ENCODE assay signal across 8 cellular contexts in the genomic region with DNA sequence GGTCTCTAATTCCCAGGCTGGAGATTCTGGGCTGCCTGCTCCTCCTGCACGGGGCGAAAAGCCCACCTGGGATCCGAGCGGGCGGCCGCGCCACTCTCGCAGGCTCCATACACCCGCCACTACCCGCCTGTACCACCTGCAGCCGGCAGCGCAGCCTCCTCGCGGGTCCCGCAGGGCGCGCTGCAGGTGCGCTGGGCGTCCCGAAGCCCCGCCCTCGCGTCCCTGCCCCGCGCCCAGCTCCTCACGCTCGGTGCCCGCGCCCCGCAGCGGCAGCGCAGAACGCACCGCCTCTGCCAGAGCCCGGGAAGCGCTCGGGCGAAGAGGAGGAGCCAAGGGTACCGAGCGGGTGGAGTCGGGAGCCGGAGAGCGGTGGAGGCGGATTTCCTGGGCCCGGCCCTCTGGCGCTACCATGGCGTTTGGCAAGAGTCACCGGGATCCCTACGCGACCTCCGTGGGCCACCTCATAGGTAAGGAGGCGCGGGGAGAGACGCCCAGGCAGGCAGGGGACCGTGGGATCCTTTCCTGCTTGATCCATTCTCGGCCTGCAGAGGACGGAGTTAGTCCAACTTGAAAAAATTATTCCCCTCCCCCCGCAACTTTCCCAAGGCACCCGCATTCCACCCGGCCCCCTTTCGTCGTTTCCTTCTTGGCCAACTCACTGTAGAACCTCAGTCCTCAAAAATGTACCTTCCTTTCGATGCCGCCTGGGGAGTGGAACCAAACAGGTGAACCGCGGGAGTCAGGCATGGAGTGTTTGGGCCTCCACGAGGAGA. TPM values are rescaled to one million over a fixed set of nuclear protein-coding genes. Genes with fewer than 3 reads are reported as not detected.
DNase-seq lines count a peak whose midpoint lies in the region; ATAC-seq, FAIRE-seq and TF ChIP-seq lines count a peak whose summit lies in the region.

Gene TOM1L1 (plus strand): TSS at position 396 of the 773 bp plus-strand sequence. CDS start 14 bp downstream, at position 410.

- DNase-seq in A549 (ENCODE audit: low read depth in 1 of 2, low spot score in 1 of 2): peak; percentile 85 to 89
- DNase-seq in NCI-H2107 treated with DMSO at 0.1 percent for 48 hours (lab: John Stamatoyannopoulos, UW; ENCODE audit: unreplicated experiment): peak; percentile 68
- DNase-seq in activated CD4-positive, alpha-beta T cell treated with anti-CD3 and anti-CD28 coated beads, Interleukin-2, amount 50 U/mL, for 48 hours: peak; percentile 38 to 52
- DNase-seq in esophagus squamous epithelium (lab: John Stamatoyannopoulos, UW): no peak
- peak; percentile 9 for DNase-seq in thoracic aorta (ENCODE audit: low spot score)

- H3K36me3 ChIP-seq in esophagus squamous epithelium: no peaks in the 10 kb centered on the region
- H3K36me3 ChIP-seq in muscle layer of colon (ENCODE audit: insufficient read depth, low read length): no peaks in the 10 kb centered on the region
- H3K36me3 ChIP-seq in thoracic aorta: no peaks in the 10 kb centered on the region

- H3K27ac ChIP-seq in A549: peak within 1 kb of the TSS; percentile 87 to 91; a peak in 5 of 6 replicates
- peak within 1 kb of the TSS; percentile 72 to 85 (median 75) for H3K27ac ChIP-seq in esophagus squamous epithelium
- no peak within 1 kb of the TSS for H3K27ac ChIP-seq in muscle layer of colon (ENCODE audit: low read depth, low read length)
- peak within 1 kb of the TSS in 1 of 2 donors; percentile 54 for H3K27ac ChIP-seq in thoracic aorta

- intact Hi-C loops in esophagus squamous epithelium (cut with DNase I): no loop called here

- H3K27me3 ChIP-seq in esophagus squamous epithelium (peaks cover 0 to 26% (median 0%) of the 10 kb centered on the region in 4 donors), muscle layer of colon (ENCODE audit: control insufficient read depth in 1 of 2, insufficient read depth in 2 of 2, low read length in 2 of 2) (no peaks in the 10 kb centered on the region), thoracic aorta (replicated peaks; ENCODE audit: insufficient read depth) (no peaks in the 10 kb centered on the region)

- H3K9ac ChIP-seq in muscle layer of colon (ENCODE audit: low read length): peak within 1 kb of the TSS; percentile 25

- H3K4me1 ChIP-seq in A549 (peaks cover 4% of the 10 kb centered on the region; the same call in 2 of the 3 replicates), esophagus squamous epithelium (peaks cover 0 to 16% (median 3%) of the 10 kb centered on the region in 3 donors), muscle layer of colon (ENCODE audit: insufficient read depth, low read length) (peaks cover 13% of the 10 kb centered on the region), thoracic aorta (ENCODE audit: control insufficient read depth in 1 of 2, low read depth in 2 of 2) (peaks cover 0 to 4% of the 10 kb centered on the region in 2 donors)

- POLR2A ChIA-PET in A549 (lab: Yijun Ruan, JAX): interaction anchor here (0.7 kb wide), 1 partner anchor 15 kb away, joined by 3 read pairs; no protein-coding TSS in a partner anchor

- WGBS in A549 (ENCODE audit: missing lambda C conversion rate): 2% methylated on average over 23 of the region's 67 CpGs
- WGBS in esophagus squamous epithelium, 2 donors: 0% methylated on average over 3 to 13 of the region's 67 CpGs

- peak; percentile 95 to 98 for ATAC-seq in A549
- peak; percentile 89 for ATAC-seq in GM18502 (IDR thresholded peaks at IDR 0.05; ENCODE audit: poor library complexity, unreplicated experiment)
- ATAC-seq in HG03064 (IDR thresholded peaks at IDR 0.05; ENCODE audit: low read depth, unreplicated experiment): peak; percentile 86
- peak; percentile 66 for ATAC-seq in thoracic aorta (ENCODE audit: insufficient number of reproducible peaks, low FRiP score, low read depth)

- no peak for TF ChIP-seq EP300 in A549 (IDR thresholded peaks at IDR 0.05)

- no peak within 1 kb of the TSS for H3K4me2 ChIP-seq in A549

- TF ChIP-seq CTCF in A549 (IDR thresholded peaks at IDR 0.05) (no peak), esophagus squamous epithelium (IDR thresholded peaks at IDR 0.05) (peak in 2 of 6 experiments; percentile 6 to 36), thoracic aorta (IDR thresholded peaks at IDR 0.05) (peak; percentile 19)

- TF ChIP-seq RAD21 in A549 (conservative IDR thresholded peaks at IDR 0.05 in 1 of 2, IDR thresholded peaks at IDR 0.05 in 1 of 2): no peak; a peak in 1 of 5 replicates

- H3K4me3 ChIP-seq in A549 (peak within 1 kb of the TSS; percentile 90), esophagus squamous epithelium (peak within 1 kb of the TSS; percentile 50 to 72 (median 60)), muscle layer of colon (ENCODE audit: low read depth in 1 of 2, low read length in 2 of 2) (peak within 1 kb of the TSS; percentile 73 to 83), thoracic aorta (peak within 1 kb of the TSS; percentile 69)

- CTCF ChIA-PET in A549 (lab: Yijun Ruan, JAX): interaction anchor here (1.3 to 2.1 kb wide), 4 partner anchors 9 to 27 kb away, joined by 3 to 10 read pairs (median 5); no protein-coding TSS in a partner anchor

- H3K9me3 ChIP-seq in A549 (no peaks in the 10 kb centered on the region), esophagus squamous epithelium (no peaks in the 10 kb centered on the region), muscle layer of colon (ENCODE audit: low read length) (no peaks in the 10 kb centered on the region), thoracic aorta (no peaks in the 10 kb centered on the region)

- FAIRE-seq in A549 (lab: Jason Lieb, UNC): no peak

- TF ChIP-seq POLR2A in A549 (IDR thresholded peaks at IDR 0.05; ENCODE audit: low read length) (peak; percentile 51), esophagus squamous epithelium (IDR thresholded peaks at IDR 0.05) (peak in 3 of 4 donors; percentile 11 to 48 (median 24))

TF ChIP-seq in A549, 52 proteins besides CTCF, POLR2A, EP300 and RAD21:
- TF ChIP-seq BHLHE40 (IDR thresholded peaks at IDR 0.05; ENCODE audit: low read depth, low read length) (no peak), MYC (IDR thresholded peaks at IDR 0.05; ENCODE audit: borderline replicate concordance, low read length) (peak; percentile 52; the same call in 1 of the 2 replicates), SMC3 (IDR thresholded peaks at IDR 0.05) (0 out of 3 replicates have a peak, but pooled peaks have one; percentile 19), ESRRA (IDR thresholded peaks at IDR 0.05; ENCODE audit: borderline replicate concordance, low read length) (no peak), JUN (IDR thresholded peaks at IDR 0.05) (peak in 1 of 2 experiments; percentile 47; a peak in 1 of 5 replicates), ZFP36 (IDR thresholded peaks at IDR 0.05; ENCODE audit: borderline replicate concordance, partially characterized antibody) (no peak), E2F6 (IDR thresholded peaks at IDR 0.05; ENCODE audit: borderline replicate concordance, low read depth) (peak; percentile 40; the same call in 1 of the 2 replicates), PHF8 (IDR thresholded peaks at IDR 0.05; ENCODE audit: borderline replicate concordance, low read depth) (peak; percentile 90), MAX (IDR thresholded peaks at IDR 0.05) (0 out of 2 replicates have a peak, but pooled peaks have one; percentile 7), HMGXB4 (CRISPR knock-in tag; IDR thresholded peaks at IDR 0.05; ENCODE audit: borderline replicate concordance) (no peak), JUNB (IDR thresholded peaks at IDR 0.05) (no peak)

RNA-seq across cellular contexts. Expression of gene TOM1L1, which starts in this region (rescaled TPM):
- 111 and 117 TPM in 2 replicates for polyA plus RNA-seq in A549 (2011; rRNA removed)
- 32.5 and 35.8 TPM in 2 replicates for polyA plus RNA-seq in A549 (2012; cell fraction: cytosol; rRNA removed)
- polyA plus RNA-seq in A549 (2012; cell fraction: nucleus; rRNA removed): 14.3 and 17.7 TPM in 2 replicates
- polyA plus RNA-seq in A549 (2017; fragmentation: RNase III; extraction: RNeasy Plus Mini Kit Qiagen cat#74134 plus additional on column Dnase treatment): 53.4 to 58.5 TPM (median 56.2 TPM) in 3 replicates
- 43.7 and 49.8 TPM in 2 replicates for polyA minus RNA-seq in A549 (2011; rRNA and poly(A)+ RNA removed)
- total RNA-seq in esophagus squamous epithelium: 10 to 100 TPM; 31.6 to 42.5 (median 40.0) TPM
- 10 to 100 TPM; 42.9 to 62.3 TPM for total RNA-seq in thoracic aorta
